ENCODE assay signal across 29 cellular contexts in genomic region chr1:70188522-70188921, GRCh38.
"Had no signal": no experiment of that assay in that cellular context is flagged by ENCODE, and none has a peak within 500 bp of the region (broad histone marks: within the 10 kb centered on the region; RNA-seq: fewer than 3 reads in every experiment).

No MANE protein-coding gene starts in this region.

- H3K27ac ChIP-seq: adrenal gland, ascending aorta, body of pancreas, brain microvascular endothelial cell, breast epithelium, cardiac muscle cell had no signal

- H3K4me3 ChIP-seq: adrenal gland, ascending aorta, body of pancreas, breast epithelium, cardiac muscle cell had no signal

- H3K4me1 ChIP-seq: adrenal gland, ascending aorta, body of pancreas, breast epithelium had no signal

- H3K36me3 ChIP-seq: adrenal gland, brain microvascular endothelial cell, breast epithelium, cardiac muscle cell had no signal

- H3K9me3 ChIP-seq: adrenal gland, ascending aorta, body of pancreas, breast epithelium had no signal

- DNase-seq: activated effector memory CD4-positive, alpha-beta T cell treated with anti-CD3 and anti-CD28 coated beads, Interleukin-2, amount 50 U/mL, for 16 hours; activated effector memory CD4-positive, alpha-beta T cell treated with Interleukin-2 at 50 U/mL for 16 hours; activated gamma-delta T cell; activated gamma-delta T cell treated with Interleukin-2 at 50 U/mL for 16 hours; activated naive CD4-positive, alpha-beta T cell; activated naive CD4-positive, alpha-beta T cell treated with anti-CD3 and anti-CD28 coated beads for 36 hours; activated naive CD4-positive, alpha-beta T cell treated with anti-CD3 and anti-CD28 coated beads, Interleukin-2, amount 10 ng/mL, durations not matched to agents 7 days and 5 days; activated naive CD4-positive, alpha-beta T cell treated with anti-CD3 and anti-CD28 coated beads, Interleukin-2, amount 50 U/mL, for 16 hours; activated naive CD4-positive, alpha-beta T cell treated with Interleukin-2 at 50 U/mL for 16 hours; activated naive CD8-positive, alpha-beta T cell treated with anti-CD3 and anti-CD28 coated beads for 36 hours; activated naive CD8-positive, alpha-beta T cell treated with anti-CD3 and anti-CD28 coated beads, Interleukin-2, amount 10 ng/mL, durations not matched to agents 7 days and 5 days; activated naive CD8-positive, alpha-beta T cell treated with anti-CD3 and anti-CD28 coated beads, Interleukin-2, amount 50 U/mL, for 24 hours; activated T-cell treated with anti-CD3 and anti-CD28 coated beads, Interleukin-2, amount 50 U/mL, for 24 hours; activated T-cell treated with anti-CD3 and anti-CD28 coated beads, Interleukin-2, amount 50 U/mL, for 4 hours; activated T-cell treated with anti-CD3 and anti-CD28 coated beads, Interleukin-2, amount 50 U/mL, for 48 hours; activated T-cell treated with anti-CD3 and anti-CD28 coated beads, Interleukin-2, amount 50 U/mL, for 72 hours; adrenal gland; amniotic stem cell; amygdala; anterior cingulate cortex; aorta; body of pancreas; brain microvascular endothelial cell; caudate nucleus; central memory CD4-positive, alpha-beta T cell; cerebellar nuclear complex had no signal
